In genomic region chr9:124818431-124819281, GRCh38 we compare ENCODE assay signal across 10 cellular contexts. TPM values are rescaled to one million over a fixed set of nuclear protein-coding genes. Genes with fewer than 3 reads are reported as not detected.
DNase-seq lines count a peak whose midpoint lies in the region; ATAC-seq, FAIRE-seq and TF ChIP-seq lines count a peak whose summit lies in the region.
"Had no signal": no experiment of that assay in that cellular context is flagged by ENCODE, and none has a peak within 500 bp of the region (broad histone marks: within the 10 kb centered on the region; RNA-seq: fewer than 3 reads in every experiment).

No MANE protein-coding gene starts in this region.

- TF ChIP-seq CTCF in cardiac muscle cell (IDR thresholded peaks at IDR 0.05; ENCODE audit: low read depth, low read length) (no peak), prostate gland (IDR thresholded peaks at IDR 0.05) (no peak)

- H3K4me1 ChIP-seq in SJCRH30 (peaks cover 45% of the 10 kb centered on the region), cardiac muscle cell (ENCODE audit: low read depth) (no peaks in the 10 kb centered on the region), urinary bladder (ENCODE audit: insufficient read depth) (no peaks in the 10 kb centered on the region), prostate gland (replicated peaks) (no peaks in the 10 kb centered on the region)

- no peak for FAIRE-seq in GM19239 (lab: Jason Lieb, UNC)

- intact Hi-C loops in Right ventricle myocardium superior (cut with DNase I) (no loop called here), cardiac septum (cut with DNase I) (no loop called here), prostate gland (cut with DNase I) (no loop called here)

- no peaks in the 10 kb centered on the region for H3K27me3 ChIP-seq in SJCRH30
- H3K27me3 ChIP-seq in cardiac muscle cell: no peaks in the 10 kb centered on the region
- H3K27me3 ChIP-seq in prostate gland (replicated peaks; ENCODE audit: insufficient read depth): peaks cover 2% of the 10 kb centered on the region

- TF ChIP-seq POLR2A in prostate gland (IDR thresholded peaks at IDR 0.05): no peak

- H3K27ac ChIP-seq in SJCRH30 (peak overlapping the region; percentile 19), cardiac muscle cell (peak overlapping the region; percentile 65), urinary bladder (ENCODE audit: low read depth) (peak overlapping the region; percentile 48), prostate gland (peak overlapping the region in 1 of 2 donors; percentile 53)

- no peaks in the 10 kb centered on the region for H3K9me3 ChIP-seq in SJCRH30 (replicated peaks)
- no peaks in the 10 kb centered on the region for H3K9me3 ChIP-seq in cardiac muscle cell (ENCODE audit: low read depth)
- no peaks in the 10 kb centered on the region for H3K9me3 ChIP-seq in prostate gland

- H3K36me3 ChIP-seq in SJCRH30 (no peaks in the 10 kb centered on the region), cardiac muscle cell (no peaks in the 10 kb centered on the region), urinary bladder (ENCODE audit: insufficient read depth) (no peaks in the 10 kb centered on the region), prostate gland (no peaks in the 10 kb centered on the region)

- DNase-seq in Right ventricle myocardium superior (no peak), cardiac septum (ENCODE audit: low spot score) (no peak), SJCRH30 (peak; percentile 58 to 68), cardiac muscle cell (ENCODE audit: low read depth in 1 of 2, low spot score in 1 of 2) (no peak), NCI-H1092 (lab: John Stamatoyannopoulos, UW) (no peak), prostate gland (ENCODE audit: low spot score) (no peak), GM19239 (ENCODE audit: insufficient read length, low spot score) (no peak)

- peak; percentile 76 for ATAC-seq in Right ventricle myocardium superior (ENCODE audit: poor library complexity)
- ATAC-seq: naive thymus-derived CD4-positive, alpha-beta T cell had no signal

- no peak overlapping the region for H3K4me3 ChIP-seq in SJCRH30
- H3K4me3 ChIP-seq in cardiac muscle cell: no peak overlapping the region
- no peak overlapping the region for H3K4me3 ChIP-seq in urinary bladder (ENCODE audit: low read depth, low read length)
- no peak overlapping the region for H3K4me3 ChIP-seq in prostate gland

- 62% methylated on average over 18 of the region's 18 CpGs for WGBS in urinary bladder
- 53% methylated on average over 18 of the region's 18 CpGs for WGBS in prostate gland

RNA-seq across cellular contexts. Expression of gene WDR38, which starts 34.6 kb away (rescaled TPM):
- total RNA-seq in Right ventricle myocardium superior (not detected), cardiac septum (not detected), cardiac muscle cell (not detected in 2 replicates), urinary bladder (not detected), prostate gland (not detected)
- total RNA-seq in SJCRH30 (2014; rRNA removed; shearing (Covaris generic)): not detected in 2 replicates
- polyA plus RNA-seq in cardiac muscle cell (not detected in 2 replicates), urinary bladder (not detected)
- total RNA-seq: naive thymus-derived CD4-positive, alpha-beta T cell had no signal
- polyA plus RNA-seq: IgD-negative memory B cell; naive thymus-derived CD4-positive, alpha-beta T cell had no signal

RNA-seq across cellular contexts. Expression of gene OLFML2A, which starts 41.7 kb away (rescaled TPM):
- total RNA-seq in Right ventricle myocardium superior: 27.5 TPM
- total RNA-seq in cardiac septum: 46.4 TPM
- 11.8 and 13.4 TPM in 2 replicates for total RNA-seq in SJCRH30 (2014; rRNA removed; shearing (Covaris generic))
- total RNA-seq in cardiac muscle cell: 4.7 and 10.7 TPM in 2 replicates
- 2.6 and 3.4 TPM in 2 replicates for polyA plus RNA-seq in cardiac muscle cell
- total RNA-seq in urinary bladder: 40.2 TPM
- polyA plus RNA-seq in urinary bladder: 36.8 TPM
- total RNA-seq in prostate gland: 10 to 100 TPM; 16.7 to 18.5 TPM
- polyA plus RNA-seq: naive thymus-derived CD4-positive, alpha-beta T cell had no signal

RNA-seq across cellular contexts. Expression of gene RPL35, which starts 43.1 kb away (rescaled TPM):
- 621 TPM for total RNA-seq in Right ventricle myocardium superior
- 610 TPM for total RNA-seq in cardiac septum
- 3,495 and 5,082 TPM in 2 replicates for total RNA-seq in SJCRH30 (2014; rRNA removed; shearing (Covaris generic))
- 2,527 and 2,996 TPM in 2 replicates for total RNA-seq in cardiac muscle cell
- polyA plus RNA-seq in cardiac muscle cell: 1,204 and 1,356 TPM in 2 replicates
- 1,117 TPM for total RNA-seq in urinary bladder
- 2,692 TPM for polyA plus RNA-seq in urinary bladder
- 1,000 to 10,000 TPM; 1,539 to 2,854 TPM for total RNA-seq in prostate gland

RNA-seq across cellular contexts. Expression of gene ARPC5L, which starts 43.3 kb away (rescaled TPM):
- 37.8 TPM for total RNA-seq in Right ventricle myocardium superior
- total RNA-seq in cardiac septum: 53.8 TPM
- 54.0 and 58.5 TPM in 2 replicates for total RNA-seq in SJCRH30 (2014; rRNA removed; shearing (Covaris generic))
- 24.3 and 36.0 TPM in 2 replicates for total RNA-seq in cardiac muscle cell
- polyA plus RNA-seq in cardiac muscle cell: 61.2 and 88.8 TPM in 2 replicates
- 8.8 TPM for total RNA-seq in urinary bladder
- 30.3 TPM for polyA plus RNA-seq in urinary bladder
- total RNA-seq in prostate gland: 10 to 100 TPM; 27.8 to 41.1 TPM

RNA-seq across cellular contexts. Expression of gene NR6A1, which starts 47.5 kb away (rescaled TPM):
- 1.4 TPM for total RNA-seq in Right ventricle myocardium superior
- total RNA-seq in cardiac septum: 2.2 TPM
- total RNA-seq in SJCRH30 (2014; rRNA removed; shearing (Covaris generic)): 5.1 and 6.0 TPM in 2 replicates
- total RNA-seq in cardiac muscle cell: 12.8 and 19.8 TPM in 2 replicates
- polyA plus RNA-seq in cardiac muscle cell: 3.2 and 5.8 TPM in 2 replicates
- 1.4 TPM for total RNA-seq in urinary bladder
- polyA plus RNA-seq in urinary bladder: 0.29 TPM
- total RNA-seq in prostate gland: 10 to 100 TPM in 1 of 2 donors, 1 to 10 TPM in 1; 1.3 to 53.7 TPM
- polyA plus RNA-seq: naive thymus-derived CD4-positive, alpha-beta T cell had no signal

Comparison
In these comparisons a context has a peak if more than half of its experiments do, and no peak if none do; other contexts are left out.
1. DNase-seq: peak in SJCRH30 (2 of 2); none in Right ventricle myocardium superior (single experiment), cardiac septum (single experiment), cardiac muscle cell (0 of 2), NCI-H1092 (single experiment), prostate gland (single experiment) and GM19239 (single experiment).